Comparison of ENCODE assay signal across 14 cellular contexts in the genomic region with DNA sequence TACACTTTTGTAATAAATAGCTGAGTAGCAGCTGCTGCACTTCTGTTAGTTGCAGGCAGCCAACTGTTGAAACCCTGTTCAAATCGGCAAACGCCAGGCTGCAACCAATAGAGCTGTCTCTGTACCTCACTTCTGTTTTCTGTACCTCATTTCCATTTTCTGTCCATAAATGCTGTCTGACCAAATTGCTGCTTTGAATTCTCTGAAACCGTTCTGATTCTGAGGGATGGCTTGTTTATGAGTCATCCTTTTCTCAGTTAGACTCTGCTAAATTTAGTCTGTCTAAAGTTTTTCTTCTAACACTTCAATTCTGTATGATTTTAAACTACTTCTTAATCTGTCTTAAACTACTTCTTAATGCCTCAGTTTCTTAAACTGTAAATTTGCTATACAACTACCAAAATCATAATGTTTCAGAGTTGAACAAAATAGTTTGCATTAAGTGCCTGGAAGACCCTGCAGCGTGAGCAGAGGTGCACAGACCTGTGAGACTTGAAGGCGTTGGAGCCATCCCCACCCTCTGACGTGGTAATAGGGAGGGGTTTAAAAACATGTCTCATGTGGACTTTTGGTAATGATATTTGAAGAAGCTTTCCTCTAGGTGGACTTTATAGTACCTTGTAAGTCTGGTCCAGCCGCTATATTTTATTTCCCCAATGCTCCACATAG. TPM values are rescaled to one million over a fixed set of nuclear protein-coding genes. Genes with fewer than 3 reads are reported as not detected.
A peak's percentile ranks its signal among the peaks of the same experiment; 100 is the strongest.
DNase-seq lines count a peak whose midpoint lies in the region; ATAC-seq, FAIRE-seq and TF ChIP-seq lines count a peak whose summit lies in the region.
"Had no signal": no experiment of that assay in that cellular context is flagged by ENCODE, and none has a peak within 500 bp of the region (broad histone marks: within the 10 kb centered on the region; RNA-seq: fewer than 3 reads in every experiment).

No MANE protein-coding gene starts in this region.

- H2BK5ac ChIP-seq in trophoblast cell (ENCODE audit: low read depth, low read length, poor library complexity): no peak overlapping the region

- DNase-seq in GM06990 (ENCODE audit: extremely low read depth, insufficient read length) (peak; percentile 56), GM19239 (ENCODE audit: insufficient read length, low spot score) (peak; percentile 24), NOMO-1 (lab: John Stamatoyannopoulos, UW; ENCODE audit: unreplicated experiment in 2 of 2) (peak; percentile 32 to 63), ureter (ENCODE audit: low spot score) (no peak), KG1 (lab: John Stamatoyannopoulos, UW) (no peak), small intestine (no peak), trophoblast cell (no peak)
- DNase-seq: activated naive CD8-positive, alpha-beta T cell treated with anti-CD3 and anti-CD28 coated beads, Interleukin-2, amount 10 ng/mL, durations not matched to agents 7 days and 5 days; endodermal cell; islet precursor cell; NCI-H82; ovary had no signal

- TF ChIP-seq CTCF in GM06990 (IDR thresholded peaks at IDR 0.05; ENCODE audit: insufficient read depth, low read length, poor library complexity, severe bottlenecking): no peak

- H3K4me1 ChIP-seq in small intestine (ENCODE audit: control insufficient read depth in 2 of 2, insufficient read depth in 1 of 2, low read depth in 1 of 2, low read length in 1 of 2): no peaks in the 10 kb centered on the region
- H3K4me1 ChIP-seq in trophoblast cell (ENCODE audit: control insufficient read depth in 1 of 2, insufficient read depth in 2 of 2, low read length in 2 of 2): peaks cover 0 to 2% of the 10 kb centered on the region in 2 experiments

- no peak overlapping the region for H2BK120ac ChIP-seq in trophoblast cell (ENCODE audit: insufficient read depth, low read length, poor library complexity)

- no peak overlapping the region for H2AFZ ChIP-seq in trophoblast cell (ENCODE audit: insufficient read depth, low read length, poor library complexity)

- H4K8ac ChIP-seq in trophoblast cell (ENCODE audit: low read depth, low read length): no peak overlapping the region

- H3K23ac ChIP-seq in trophoblast cell (ENCODE audit: low read length): no peak overlapping the region

- H3K9ac ChIP-seq in trophoblast cell (ENCODE audit: low read length): no peak overlapping the region

- H3K27me3 ChIP-seq in GM06990 (replicated peaks; ENCODE audit: control insufficient read depth, insufficient read depth, low read length) (peaks cover 3% of the 10 kb centered on the region), small intestine (ENCODE audit: control insufficient read depth in 2 of 2, insufficient read depth in 2 of 2, low read length in 2 of 2) (peaks cover 0 to 2% of the 10 kb centered on the region in 2 donors), trophoblast cell (ENCODE audit: insufficient read depth, low read length) (no peaks in the 10 kb centered on the region)
- H3K27me3 ChIP-seq: ovary had no signal

- 71 to 79% (median 73%) methylated on average over 7 of the region's 7 CpGs for WGBS in small intestine, 3 donors
- no CpG with 5 or more reads among the region's 7 CpGs for WGBS in trophoblast cell (ENCODE audit: extremely low coverage, insufficient coverage, insufficient read length)

- H3K14ac ChIP-seq in trophoblast cell (ENCODE audit: low read length): no peak overlapping the region

- FAIRE-seq in GM19239 (lab: Jason Lieb, UNC): peak; percentile 99
- FAIRE-seq in small intestine (lab: Jason Lieb, UNC): no peak
- FAIRE-seq: TTC549 had no signal

- peak; percentile 89 for ATAC-seq in HG02798 (IDR thresholded peaks at IDR 0.05; ENCODE audit: poor library complexity, unreplicated experiment)

- no peaks in the 10 kb centered on the region for H3K79me1 ChIP-seq in trophoblast cell (ENCODE audit: low read length)

- H3K79me2 ChIP-seq in trophoblast cell (ENCODE audit: control insufficient read depth, insufficient read depth, low read length, poor library complexity): no peaks in the 10 kb centered on the region

- H3K4me3 ChIP-seq in GM06990 (replicated peaks; ENCODE audit: low read depth, low read length) (peak overlapping the region; percentile 4; the same call in 1 of the 2 replicates), small intestine (ENCODE audit: low read depth in 1 of 2, low read length in 2 of 2) (no peak overlapping the region), trophoblast cell (ENCODE audit: low read depth, low read length) (no peak overlapping the region)
- H3K4me3 ChIP-seq: ovary had no signal

- H3K27ac ChIP-seq in small intestine (ENCODE audit: low read depth in 1 of 2, low read length in 1 of 2): peak overlapping the region in 1 of 2 donors; percentile 44
- no peak overlapping the region for H3K27ac ChIP-seq in trophoblast cell (ENCODE audit: low read depth, low read length)
- H3K27ac ChIP-seq: ovary had no signal

- no peak overlapping the region for H2BK12ac ChIP-seq in trophoblast cell (ENCODE audit: low read length)

- no peak overlapping the region for H3K4ac ChIP-seq in trophoblast cell (ENCODE audit: low read depth, low read length)

- no peak overlapping the region for H3K18ac ChIP-seq in trophoblast cell (ENCODE audit: low read length)

- H3K36me3 ChIP-seq in GM06990 (ENCODE audit: control insufficient read depth, insufficient read depth, low read length) (no peaks in the 10 kb centered on the region), small intestine (ENCODE audit: control insufficient read depth in 2 of 2, insufficient read depth in 2 of 2, low read length in 2 of 2) (no peaks in the 10 kb centered on the region), trophoblast cell (ENCODE audit: control insufficient read depth in 1 of 2, insufficient read depth in 2 of 2, low read length in 2 of 2) (no peaks in the 10 kb centered on the region)
- H3K36me3 ChIP-seq: ovary had no signal

- H2AK5ac ChIP-seq in trophoblast cell (ENCODE audit: low read length): no peak overlapping the region

- H3K9me3 ChIP-seq in small intestine (ENCODE audit: control insufficient read depth, low read depth) (no peaks in the 10 kb centered on the region), trophoblast cell (ENCODE audit: insufficient read depth, low read depth, low read length) (no peaks in the 10 kb centered on the region)
- H3K9me3 ChIP-seq: ovary had no signal

- H3K4me2 ChIP-seq in trophoblast cell (ENCODE audit: low read length): no peak overlapping the region

- no peak overlapping the region for H4K91ac ChIP-seq in trophoblast cell (ENCODE audit: low read depth, low read length)

- H4K12ac ChIP-seq in trophoblast cell (ENCODE audit: low read depth, low read length): no peak overlapping the region

RNA-seq across cellular contexts. Expression of a gene that starts 9.6 kb away (rescaled TPM):
- not detected for total RNA-seq in ureter
- polyA plus RNA-seq in small intestine: under 1 TPM in 1 of 3 donors, not detected in 2; 0.58 TPM
- polyA plus RNA-seq in trophoblast cell (2013): not detected in 2 replicates
- total RNA-seq: activated naive CD8-positive, alpha-beta T cell treated with anti-CD3 and anti-CD28 coated beads, Interleukin-2, amount 10 ng/mL, durations not matched to agents 7 days and 5 days; endodermal cell; ovary had no signal
- polyA plus RNA-seq: ovary had no signal

RNA-seq across cellular contexts. Expression of a gene that starts 25.7 kb away (rescaled TPM):
- total RNA-seq in ureter: not detected
- not detected for polyA plus RNA-seq in small intestine
- not detected in 2 replicates for polyA plus RNA-seq in trophoblast cell (2013)
- total RNA-seq: activated naive CD8-positive, alpha-beta T cell treated with anti-CD3 and anti-CD28 coated beads, Interleukin-2, amount 10 ng/mL, durations not matched to agents 7 days and 5 days; endodermal cell; ovary had no signal
- polyA plus RNA-seq: ovary had no signal

RNA-seq across cellular contexts. Expression of a gene that starts 42.3 kb away (rescaled TPM):
- total RNA-seq in ureter: 297 TPM
- 100 to 1,000 TPM; 230 to 625 (median 428) TPM for polyA plus RNA-seq in small intestine
- not detected in 2 replicates for polyA plus RNA-seq in trophoblast cell (2013)

Comparison
In these comparisons a context has a peak if more than half of its experiments do, and no peak if none do; other contexts are left out.
1. DNase-seq: peak in GM06990 (single experiment), GM19239 (single experiment) and NOMO-1 (2 of 2); none in ureter (single experiment), KG1 (single experiment), small intestine (single experiment) and trophoblast cell (0 of 2).